Comparison of ENCODE assay signal across 25 cellular contexts in the genomic region with DNA sequence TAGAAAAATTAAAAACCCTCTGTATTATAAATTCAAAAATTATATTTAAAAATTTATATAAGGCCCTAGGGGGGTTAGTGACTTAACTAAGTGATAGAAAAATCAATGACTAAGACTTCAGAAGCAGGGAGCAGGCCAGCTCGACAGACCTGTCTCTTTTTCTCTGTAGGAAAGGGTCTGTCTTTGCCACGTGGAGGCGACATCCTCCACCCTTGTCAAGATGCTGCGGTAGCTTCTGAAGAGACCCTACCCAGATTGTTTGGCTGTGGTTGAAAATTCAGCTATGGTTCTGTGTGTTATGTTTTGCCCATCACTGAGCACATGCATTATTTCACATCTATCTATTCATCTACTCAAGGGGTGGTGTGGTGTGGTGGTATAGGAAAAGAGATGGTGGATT. TPM values are rescaled to one million over a fixed set of nuclear protein-coding genes. Genes with fewer than 3 reads are reported as not detected.
DNase-seq lines count a peak whose midpoint lies in the region; ATAC-seq, FAIRE-seq and TF ChIP-seq lines count a peak whose summit lies in the region.
"Had no signal": no experiment of that assay in that cellular context is flagged by ENCODE, and none has a peak within 500 bp of the region (broad histone marks: within the 10 kb centered on the region; RNA-seq: fewer than 3 reads in every experiment).

No MANE protein-coding gene starts in this region.

- H3K79me2 ChIP-seq in HepG2 (ENCODE audit: insufficient read depth, low read length): no peaks in the 10 kb centered on the region

- TF ChIP-seq CTCF in HepG2 (CRISPR knock-in tag; IDR thresholded peaks at IDR 0.05): peak; percentile 50
- TF ChIP-seq CTCF in right lobe of liver (IDR thresholded peaks at IDR 0.05): no peak
- no peak for TF ChIP-seq CTCF in uterus (IDR thresholded peaks at IDR 0.05)
- TF ChIP-seq CTCF in esophagus squamous epithelium (IDR thresholded peaks at IDR 0.05): no peak

- no peak for FAIRE-seq in HepG2 (lab: Jason Lieb, UNC)
- FAIRE-seq: keratinocyte had no signal

- H2AFZ ChIP-seq in HepG2 (ENCODE audit: low read length): no peak overlapping the region
- H2AFZ ChIP-seq: PC-9 had no signal

- DNase-seq in HepG2 (ENCODE audit: low spot score) (no peak), right lobe of liver (no peak), amniotic epithelial cell (ENCODE audit: low read depth) (peak; percentile 7), left kidney (ENCODE audit: low read depth, low spot score) (peak; percentile 29), uterus (no peak), EL (no peak), esophagus squamous epithelium (lab: John Stamatoyannopoulos, UW) (no peak)
- DNase-seq: activated CD8-positive, alpha-beta T cell treated with anti-CD3 and anti-CD28 coated beads for 36 hours; activated naive CD4-positive, alpha-beta T cell treated with anti-CD3 and anti-CD28 coated beads for 36 hours; activated T-cell treated with anti-CD3 and anti-CD28 coated beads, Interleukin-2, amount 50 U/mL, for 24 hours; aorta; CD4-positive, alpha-beta memory T cell; colonic mucosa; KG1; naive thymus-derived CD8-positive, alpha-beta T cell; NCI-H187 treated with DMSO at 0.1 percent for 48 hours; PC-9; spleen; stimulated activated CD4-positive, alpha-beta T cell treated with anti-CD3 and anti-CD28 coated beads, Interleukin-4, amount 100 ng/mL, for 4 hours; T-helper 9 cell had no signal

- peaks cover 10% of the 10 kb centered on the region for H3K4me1 ChIP-seq in HepG2 (ENCODE audit: insufficient read depth, low read length)
- no peaks in the 10 kb centered on the region for H3K4me1 ChIP-seq in right lobe of liver
- H3K4me1 ChIP-seq in uterus: no peaks in the 10 kb centered on the region
- no peaks in the 10 kb centered on the region for H3K4me1 ChIP-seq in esophagus squamous epithelium
- H3K4me1 ChIP-seq: colonic mucosa, prostate gland, spleen, vagina had no signal

- TF ChIP-seq EP300 in HepG2 (IDR thresholded peaks at IDR 0.05; ENCODE audit: low read depth in 2 of 2, low read length in 2 of 2) (no peak), HepG2 (CRISPR knock-in tag; IDR thresholded peaks at IDR 0.05; ENCODE audit: borderline replicate concordance) (no peak)

- no peaks in the 10 kb centered on the region for H4K20me1 ChIP-seq in HepG2 (ENCODE audit: insufficient read depth, low read length)

- peaks cover 0 to 9% of the 10 kb centered on the region in 2 experiments; a peak in 1 of 5 replicates for H3K36me3 ChIP-seq in HepG2 (replicated peaks in 1 of 2; ENCODE audit: control insufficient read depth in 1 of 2, insufficient read depth in 2 of 2, low read length in 2 of 2)
- peaks cover 0 to 5% (median 0%) of the 10 kb centered on the region in 4 donors for H3K36me3 ChIP-seq in right lobe of liver
- H3K36me3 ChIP-seq in uterus: no peaks in the 10 kb centered on the region
- peaks cover 5 to 26% (median 13%) of the 10 kb centered on the region in 3 donors for H3K36me3 ChIP-seq in esophagus squamous epithelium
- H3K36me3 ChIP-seq: colonic mucosa had no signal

- H3K27me3 ChIP-seq in HepG2 (ENCODE audit: control insufficient read depth in 1 of 2, insufficient read depth in 2 of 2, low read length in 2 of 2): peaks cover 2 to 29% of the 10 kb centered on the region in 2 experiments; a peak in 4 of 5 replicates
- no peaks in the 10 kb centered on the region for H3K27me3 ChIP-seq in right lobe of liver
- no peaks in the 10 kb centered on the region for H3K27me3 ChIP-seq in uterus
- H3K27me3 ChIP-seq in esophagus squamous epithelium: no peaks in the 10 kb centered on the region
- H3K27me3 ChIP-seq: colonic mucosa, vagina had no signal

- in situ Hi-C loops in HepG2 (cut with HindIII; ENCODE audit: extremely low pct_ligation_motif_present, low pct_unique_long_range_greater_than_20kb): no loop called here

- no peak overlapping the region for H3K4me3 ChIP-seq in HepG2 (replicated peaks in 1 of 3; ENCODE audit: insufficient read depth in 1 of 3, low read depth in 2 of 3, low read length in 3 of 3)
- H3K4me3 ChIP-seq in right lobe of liver: no peak overlapping the region
- no peak overlapping the region for H3K4me3 ChIP-seq in uterus
- no peak overlapping the region for H3K4me3 ChIP-seq in esophagus squamous epithelium
- H3K4me3 ChIP-seq: colonic mucosa, PC-9, prostate gland, SK-N-MC, spleen, vagina had no signal

- BruUV-seq in HepG2 (replicated peaks; lab: Mats Ljungman, UMichigan): no TSS peak

- intact Hi-C loops in HepG2 (cut with micrococcal nuclease; ENCODE audit: unreplicated experiment) (loop anchor here (1.0 kb wide), 1 partner anchor 23 kb away; no protein-coding TSS in a partner anchor), right lobe of liver (cut with DNase I) (no loop called here), uterus (cut with DNase I; ENCODE audit: low total_unique reads) (no loop called here), esophagus squamous epithelium (cut with DNase I) (no loop called here)

- 0 out of 3 replicates have a peak, but pooled peaks have one; percentile 18 for ATAC-seq in HepG2
- ATAC-seq in right lobe of liver: no peak
- ATAC-seq in HG03432 (IDR thresholded peaks at IDR 0.05; ENCODE audit: unreplicated experiment): no peak
- ATAC-seq: activated CD8-positive, alpha-beta T cell treated with anti-CD3 and anti-CD28 coated beads for 36 hours; naive thymus-derived CD8-positive, alpha-beta T cell had no signal

- CTCF ChIA-PET in HepG2 (lab: Yijun Ruan, JAX; ENCODE audit: low intra/inter-chr PET ratio, low total read pairs): interaction anchor here (0.8 to 2.8 kb wide), 2 partner anchors 24 to 77 kb away, joined by 4 to 12 read pairs; no protein-coding TSS in a partner anchor

- no peak overlapping the region for H3K9ac ChIP-seq in HepG2 (ENCODE audit: insufficient read depth, low read depth, low read length)

- no peaks in the 10 kb centered on the region for H3K9me3 ChIP-seq in HepG2 (ENCODE audit: low read length)
- no peaks in the 10 kb centered on the region for H3K9me3 ChIP-seq in right lobe of liver
- H3K9me3 ChIP-seq in uterus: no peaks in the 10 kb centered on the region
- no peaks in the 10 kb centered on the region for H3K9me3 ChIP-seq in esophagus squamous epithelium
- H3K9me3 ChIP-seq: colonic mucosa, prostate gland, spleen, vagina had no signal

- TF ChIP-seq POLR2A in HepG2 (IDR thresholded peaks at IDR 0.05; ENCODE audit: insufficient read depth in 1 of 2, low read depth in 2 of 2, low read length in 2 of 2): no peak
- no peak for TF ChIP-seq POLR2A in right lobe of liver (IDR thresholded peaks at IDR 0.05)
- no peak for TF ChIP-seq POLR2A in uterus (IDR thresholded peaks at IDR 0.05)
- no peak for TF ChIP-seq POLR2A in esophagus squamous epithelium (IDR thresholded peaks at IDR 0.05)

- H3K27ac ChIP-seq in HepG2 (ENCODE audit: extremely low read length, insufficient read depth, low read length) (no peak overlapping the region), right lobe of liver (no peak overlapping the region), uterus (no peak overlapping the region), esophagus squamous epithelium (no peak overlapping the region)
- H3K27ac ChIP-seq: colonic mucosa, PC-9, prostate gland, SK-N-MC, spleen, vagina had no signal

- H3K4me2 ChIP-seq in HepG2 (ENCODE audit: low read depth, low read length): no peak overlapping the region
- H3K4me2 ChIP-seq: PC-9 had no signal

- 43% methylated on average over 4 of the region's 4 CpGs for WGBS in HepG2 (ENCODE audit: low lambda C conversion rate)
- WGBS in right lobe of liver (ENCODE audit: insufficient coverage, low coverage, low lambda C conversion rate, missing lambda C conversion rate): 64% methylated on average over 4 of the region's 4 CpGs
- 64 to 69% methylated on average over 4 of the region's 4 CpGs for WGBS in esophagus squamous epithelium, 2 donors

- TF ChIP-seq RAD21 in HepG2 (CRISPR knock-in tag; IDR thresholded peaks at IDR 0.05): no peak

- POLR2A ChIA-PET in HepG2 (lab: Yijun Ruan, JAX): no interaction called here

RNA-seq across cellular contexts. Expression of a gene that starts 8.2 kb away (rescaled TPM):
- total RNA-seq in HepG2 (2016; rRNA removed; fragmentation: Illumina TruSeq; extraction: Trizol): 0.10 and 0.18 TPM in 2 replicates
- not detected in 2 replicates for total RNA-seq in HepG2 (2016; cell fraction: cytosol; rRNA removed; fragmentation: Illumina TruSeq; extraction: Trizol; ENCODE audit: low read depth)
- 0.13 and 0.22 TPM in 2 replicates for total RNA-seq in HepG2 (2016; cell fraction: insoluble cytoplasmic fraction; rRNA removed; fragmentation: Illumina TruSeq; extraction: Trizol)
- not detected in 2 replicates for total RNA-seq in HepG2 (2016; cell fraction: membrane; rRNA removed; fragmentation: Illumina TruSeq; extraction: Trizol)
- 0.22 and 0.53 TPM in 2 replicates for total RNA-seq in HepG2 (2016; cell fraction: nucleus; rRNA removed; fragmentation: Illumina TruSeq; extraction: Trizol)
- 0.95 and 1.2 TPM in 2 replicates for polyA plus RNA-seq in HepG2 (2011; rRNA removed)
- polyA plus RNA-seq in HepG2 (2011; cell fraction: cytosol; rRNA removed): 0.55 and 0.62 TPM in 2 replicates
- 10.4 and 15.1 TPM in 2 replicates for polyA plus RNA-seq in HepG2 (2011; cell fraction: nucleus; rRNA removed)
- 0.32 and 0.75 TPM in 2 replicates for polyA plus RNA-seq in HepG2 (2012)
- polyA plus RNA-seq in HepG2 (2016; cell fraction: cytosol; fragmentation: Illumina TruSeq; extraction: Trizol; ENCODE audit: low read depth): 0.05 TPM in 1 of 2 replicates, not detected in the other
- polyA plus RNA-seq in HepG2 (2016; cell fraction: insoluble cytoplasmic fraction; fragmentation: Illumina TruSeq; extraction: Trizol; ENCODE audit: low read depth): 0.17 TPM in 1 of 2 replicates, not detected in the other
- polyA plus RNA-seq in HepG2 (2016; cell fraction: membrane; fragmentation: Illumina TruSeq; extraction: Trizol; ENCODE audit: low read depth): 0.13 TPM in 1 of 2 replicates, not detected in the other
- polyA plus RNA-seq in HepG2 (2016; cell fraction: nucleus; fragmentation: Illumina TruSeq; extraction: Trizol; ENCODE audit: insufficient read depth, low read depth): 0.52 and 0.57 TPM in 2 replicates
- polyA minus RNA-seq in HepG2 (2011; rRNA and poly(A)+ RNA removed; ENCODE audit: low replicate concordance): 1.2 TPM in 1 of 2 replicates, not detected in the other
- 0.70 TPM in 1 of 2 replicates, not detected in the other for polyA minus RNA-seq in HepG2 (2011; cell fraction: cytosol; rRNA and poly(A)+ RNA removed)
- polyA minus RNA-seq in HepG2 (2011; cell fraction: nucleus; rRNA and poly(A)+ RNA removed): 2.1 and 2.6 TPM in 2 replicates
- under 1 TPM in 5 of 6 experiments, not detected in 1; 0.14 to 0.42 (median 0.27) TPM for total RNA-seq in right lobe of liver
- 10 to 100 TPM in 1 of 4 donors, 1 to 10 TPM in 3; 2.3 to 29.4 (median 3.5) TPM for total RNA-seq in uterus
- 1 to 10 TPM; 1.1 to 4.0 (median 2.2) TPM for total RNA-seq in esophagus squamous epithelium
- total RNA-seq: activated CD8-positive, alpha-beta T cell treated with anti-CD3 and anti-CD28 coated beads for 36 hours; activated naive CD4-positive, alpha-beta T cell treated with anti-CD3 and anti-CD28 coated beads for 36 hours; CD4-positive, alpha-beta memory T cell had no signal
- polyA plus RNA-seq: CD4-positive, alpha-beta memory T cell; naive thymus-derived CD8-positive, alpha-beta T cell had no signal

RNA-seq across cellular contexts. Expression of a gene that starts 21.6 kb away (rescaled TPM):
- total RNA-seq in HepG2 (2016; rRNA removed; fragmentation: Illumina TruSeq; extraction: Trizol) (5.6 and 12.8 TPM in 2 replicates), right lobe of liver (10 to 100 TPM in 1 of 6 experiments, 1 to 10 TPM in 5; 3.6 to 10.8 (median 6.6) TPM), uterus (10 to 100 TPM in 2 of 4 donors, 1 to 10 TPM in 1, under 1 TPM in 1; 0.51 to 28.0 (median 13.1) TPM), esophagus squamous epithelium (10 to 100 TPM; 12.3 to 21.3 (median 14.4) TPM)
- 3.5 and 4.7 TPM in 2 replicates for total RNA-seq in HepG2 (2016; cell fraction: cytosol; rRNA removed; fragmentation: Illumina TruSeq; extraction: Trizol; ENCODE audit: low read depth)
- 5.0 and 14.2 TPM in 2 replicates for total RNA-seq in HepG2 (2016; cell fraction: insoluble cytoplasmic fraction; rRNA removed; fragmentation: Illumina TruSeq; extraction: Trizol)
- total RNA-seq in HepG2 (2016; cell fraction: membrane; rRNA removed; fragmentation: Illumina TruSeq; extraction: Trizol): 2.7 and 3.2 TPM in 2 replicates
- 20.7 and 21.9 TPM in 2 replicates for total RNA-seq in HepG2 (2016; cell fraction: nucleus; rRNA removed; fragmentation: Illumina TruSeq; extraction: Trizol)
- polyA plus RNA-seq in HepG2 (2011; rRNA removed): 24.0 and 30.2 TPM in 2 replicates
- 5.6 and 8.5 TPM in 2 replicates for polyA plus RNA-seq in HepG2 (2011; cell fraction: cytosol; rRNA removed)
- 272 and 337 TPM in 2 replicates for polyA plus RNA-seq in HepG2 (2011; cell fraction: nucleus; rRNA removed)
- 18.1 and 20.5 TPM in 2 replicates for polyA plus RNA-seq in HepG2 (2012)
- 0.70 and 0.72 TPM in 2 replicates for polyA plus RNA-seq in HepG2 (2016; cell fraction: cytosol; fragmentation: Illumina TruSeq; extraction: Trizol; ENCODE audit: low read depth)
- polyA plus RNA-seq in HepG2 (2016; cell fraction: insoluble cytoplasmic fraction; fragmentation: Illumina TruSeq; extraction: Trizol; ENCODE audit: low read depth): 3.7 and 5.6 TPM in 2 replicates
- polyA plus RNA-seq in HepG2 (2016; cell fraction: membrane; fragmentation: Illumina TruSeq; extraction: Trizol; ENCODE audit: low read depth): 1.2 TPM in 2 replicates
- polyA plus RNA-seq in HepG2 (2016; cell fraction: nucleus; fragmentation: Illumina TruSeq; extraction: Trizol; ENCODE audit: insufficient read depth, low read depth): 44.8 and 52.7 TPM in 2 replicates
- polyA minus RNA-seq in HepG2 (2011; rRNA and poly(A)+ RNA removed; ENCODE audit: low replicate concordance): 23.0 and 45.7 TPM in 2 replicates
- polyA minus RNA-seq in HepG2 (2011; cell fraction: cytosol; rRNA and poly(A)+ RNA removed): 8.2 and 10.4 TPM in 2 replicates
- polyA minus RNA-seq in HepG2 (2011; cell fraction: nucleus; rRNA and poly(A)+ RNA removed): 52.1 and 52.7 TPM in 2 replicates

RNA-seq across cellular contexts. Expression of a gene that starts 47.1 kb away (rescaled TPM):
- total RNA-seq in HepG2 (2016; rRNA removed; fragmentation: Illumina TruSeq; extraction: Trizol) (1.9 and 4.1 TPM in 2 replicates), right lobe of liver (not detected), uterus (1 to 10 TPM in 1 of 4 donors, not detected in 3; 2.4 TPM), esophagus squamous epithelium (not detected)
- 3.4 and 4.1 TPM in 2 replicates for total RNA-seq in HepG2 (2016; cell fraction: cytosol; rRNA removed; fragmentation: Illumina TruSeq; extraction: Trizol; ENCODE audit: low read depth)
- total RNA-seq in HepG2 (2016; cell fraction: insoluble cytoplasmic fraction; rRNA removed; fragmentation: Illumina TruSeq; extraction: Trizol): 2.5 and 3.2 TPM in 2 replicates
- total RNA-seq in HepG2 (2016; cell fraction: membrane; rRNA removed; fragmentation: Illumina TruSeq; extraction: Trizol): 3.4 and 5.3 TPM in 2 replicates
- 2.0 and 3.3 TPM in 2 replicates for total RNA-seq in HepG2 (2016; cell fraction: nucleus; rRNA removed; fragmentation: Illumina TruSeq; extraction: Trizol)
- polyA plus RNA-seq in HepG2 (2011; rRNA removed): 15.2 and 23.1 TPM in 2 replicates
- polyA plus RNA-seq in HepG2 (2011; cell fraction: cytosol; rRNA removed): 13.0 and 22.2 TPM in 2 replicates
- 28.4 and 35.0 TPM in 2 replicates for polyA plus RNA-seq in HepG2 (2011; cell fraction: nucleus; rRNA removed)
- 11.4 and 17.5 TPM in 2 replicates for polyA plus RNA-seq in HepG2 (2012)
- polyA plus RNA-seq in HepG2 (2016; cell fraction: cytosol; fragmentation: Illumina TruSeq; extraction: Trizol; ENCODE audit: low read depth): 3.1 and 3.7 TPM in 2 replicates
- polyA plus RNA-seq in HepG2 (2016; cell fraction: insoluble cytoplasmic fraction; fragmentation: Illumina TruSeq; extraction: Trizol; ENCODE audit: low read depth): 2.1 TPM in 2 replicates
- polyA plus RNA-seq in HepG2 (2016; cell fraction: membrane; fragmentation: Illumina TruSeq; extraction: Trizol; ENCODE audit: low read depth): 3.5 and 4.5 TPM in 2 replicates
- polyA plus RNA-seq in HepG2 (2016; cell fraction: nucleus; fragmentation: Illumina TruSeq; extraction: Trizol; ENCODE audit: insufficient read depth, low read depth): 3.6 and 4.6 TPM in 2 replicates
- 1.0 and 25.1 TPM in 2 replicates for polyA minus RNA-seq in HepG2 (2011; rRNA and poly(A)+ RNA removed; ENCODE audit: low replicate concordance)
- polyA minus RNA-seq in HepG2 (2011; cell fraction: cytosol; rRNA and poly(A)+ RNA removed): 5.1 and 5.8 TPM in 2 replicates
- polyA minus RNA-seq in HepG2 (2011; cell fraction: nucleus; rRNA and poly(A)+ RNA removed): 2.3 and 2.6 TPM in 2 replicates
- total RNA-seq: activated CD8-positive, alpha-beta T cell treated with anti-CD3 and anti-CD28 coated beads for 36 hours; activated naive CD4-positive, alpha-beta T cell treated with anti-CD3 and anti-CD28 coated beads for 36 hours; CD4-positive, alpha-beta memory T cell; colonic mucosa; naive thymus-derived CD8-positive, alpha-beta T cell had no signal
- polyA plus RNA-seq: CD4-positive, alpha-beta memory T cell; naive thymus-derived CD8-positive, alpha-beta T cell had no signal

RNA-seq across cellular contexts. Expression of a gene that starts 47.9 kb away (rescaled TPM):
- 65.4 and 86.7 TPM in 2 replicates for total RNA-seq in HepG2 (2016; rRNA removed; fragmentation: Illumina TruSeq; extraction: Trizol)
- 17.5 and 19.8 TPM in 2 replicates for total RNA-seq in HepG2 (2016; cell fraction: cytosol; rRNA removed; fragmentation: Illumina TruSeq; extraction: Trizol; ENCODE audit: low read depth)
- total RNA-seq in HepG2 (2016; cell fraction: insoluble cytoplasmic fraction; rRNA removed; fragmentation: Illumina TruSeq; extraction: Trizol): 54.2 and 89.3 TPM in 2 replicates
- total RNA-seq in HepG2 (2016; cell fraction: membrane; rRNA removed; fragmentation: Illumina TruSeq; extraction: Trizol): 30.2 and 34.7 TPM in 2 replicates
- total RNA-seq in HepG2 (2016; cell fraction: nucleus; rRNA removed; fragmentation: Illumina TruSeq; extraction: Trizol): 65.9 and 71.3 TPM in 2 replicates
- 218 and 229 TPM in 2 replicates for polyA plus RNA-seq in HepG2 (2011; rRNA removed)
- 176 and 256 TPM in 2 replicates for polyA plus RNA-seq in HepG2 (2011; cell fraction: cytosol; rRNA removed)
- 886 and 1,174 TPM in 2 replicates for polyA plus RNA-seq in HepG2 (2011; cell fraction: nucleus; rRNA removed)
- 161 and 176 TPM in 2 replicates for polyA plus RNA-seq in HepG2 (2012)
- polyA plus RNA-seq in HepG2 (2016; cell fraction: cytosol; fragmentation: Illumina TruSeq; extraction: Trizol; ENCODE audit: low read depth): 10.0 and 11.3 TPM in 2 replicates
- polyA plus RNA-seq in HepG2 (2016; cell fraction: insoluble cytoplasmic fraction; fragmentation: Illumina TruSeq; extraction: Trizol; ENCODE audit: low read depth): 66.1 and 91.2 TPM in 2 replicates
- 22.2 and 25.7 TPM in 2 replicates for polyA plus RNA-seq in HepG2 (2016; cell fraction: membrane; fragmentation: Illumina TruSeq; extraction: Trizol; ENCODE audit: low read depth)
- 147 and 161 TPM in 2 replicates for polyA plus RNA-seq in HepG2 (2016; cell fraction: nucleus; fragmentation: Illumina TruSeq; extraction: Trizol; ENCODE audit: insufficient read depth, low read depth)
- 27.0 and 477 TPM in 2 replicates for polyA minus RNA-seq in HepG2 (2011; rRNA and poly(A)+ RNA removed; ENCODE audit: low replicate concordance)
- 210 and 260 TPM in 2 replicates for polyA minus RNA-seq in HepG2 (2011; cell fraction: cytosol; rRNA and poly(A)+ RNA removed)
- polyA minus RNA-seq in HepG2 (2011; cell fraction: nucleus; rRNA and poly(A)+ RNA removed): 189 and 199 TPM in 2 replicates
- total RNA-seq in right lobe of liver: 10 to 100 TPM; 27.0 to 42.5 (median 39.4) TPM
- 100 to 1,000 TPM in 2 of 4 donors, 10 to 100 TPM in 2; 53.2 to 146 (median 113) TPM for total RNA-seq in uterus
- total RNA-seq in esophagus squamous epithelium: 10 to 100 TPM in 3 of 4 donors, 1 to 10 TPM in 1; 7.0 to 38.9 (median 16.0) TPM
- polyA plus RNA-seq: CD4-positive, alpha-beta memory T cell; naive thymus-derived CD8-positive, alpha-beta T cell had no signal

Comparison
In these comparisons a context has a peak if more than half of its experiments do, and no peak if none do; other contexts are left out.
1. DNase-seq: peak in amniotic epithelial cell (single experiment) and left kidney (single experiment); none in HepG2 (single experiment), right lobe of liver (0 of 3), uterus (0 of 2), EL (single experiment) and esophagus squamous epithelium (single experiment).